In the genomic region with DNA sequence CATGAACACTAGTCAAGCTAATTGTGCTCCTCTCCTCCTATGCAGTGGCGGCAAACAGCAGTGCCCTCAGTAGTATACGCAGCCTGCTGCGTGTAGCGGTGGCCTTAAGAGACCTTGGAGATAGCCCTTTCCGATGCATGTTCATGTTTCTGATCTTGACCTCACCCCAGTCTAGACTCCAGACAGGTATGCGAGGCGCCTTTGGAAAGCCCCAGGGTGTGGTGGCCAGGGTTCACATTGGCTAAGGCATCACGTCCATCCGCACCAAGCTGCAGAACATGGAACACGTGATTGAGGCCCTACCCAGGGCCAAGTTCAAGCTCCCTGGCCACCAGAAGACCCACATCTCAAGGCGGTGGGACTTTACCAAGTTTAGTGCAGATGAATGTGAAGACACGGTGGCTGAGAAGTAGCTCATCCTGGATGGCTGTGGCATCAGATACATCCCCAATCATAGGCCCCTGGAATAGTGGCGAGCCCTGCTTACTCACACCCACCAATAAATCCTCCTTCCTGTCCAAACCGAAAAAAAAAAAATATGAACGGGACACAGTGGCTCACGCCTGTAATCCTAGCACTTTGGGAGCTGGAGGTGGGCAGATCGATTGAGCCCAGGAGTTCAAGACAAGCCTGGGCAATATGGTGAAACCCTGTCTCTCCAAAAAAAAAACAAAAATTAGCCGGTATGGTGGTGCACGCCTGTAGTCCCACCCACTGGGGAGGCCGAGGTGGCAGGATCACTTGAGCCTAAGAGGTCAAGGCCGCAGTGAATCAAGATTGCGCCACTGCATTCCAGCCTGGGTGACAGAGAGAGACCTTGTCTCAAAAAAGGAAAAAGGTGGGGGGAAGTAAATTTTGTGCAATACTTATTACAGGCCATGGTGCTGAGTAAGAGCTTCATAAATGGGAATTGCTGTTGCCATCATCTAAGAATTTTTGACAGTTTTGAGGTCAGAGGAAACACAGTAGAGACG, we compare ENCODE assay signal across 15 cellular contexts. TPM values are rescaled to one million over a fixed set of nuclear protein-coding genes. Genes with fewer than 3 reads are reported as not detected.
DNase-seq lines count a peak whose midpoint lies in the region; ATAC-seq, FAIRE-seq and TF ChIP-seq lines count a peak whose summit lies in the region.
"Had no signal": no experiment of that assay in that cellular context is flagged by ENCODE, and none has a peak within 500 bp of the region (broad histone marks: within the 10 kb centered on the region; RNA-seq: fewer than 3 reads in every experiment).

No MANE protein-coding gene starts in this region.

- no peak for ATAC-seq in HG02938 (IDR thresholded peaks at IDR 0.05; ENCODE audit: unreplicated experiment)
- ATAC-seq in HG03520 (IDR thresholded peaks at IDR 0.05; ENCODE audit: unreplicated experiment): no peak
- no peak for ATAC-seq in GM18505 (IDR thresholded peaks at IDR 0.05; ENCODE audit: unreplicated experiment)

- TF ChIP-seq CTCF in endothelial cell of umbilical vein (IDR thresholded peaks at IDR 0.05; ENCODE audit: extremely low read depth in 1 of 2, insufficient read depth in 1 of 2, low read depth in 1 of 2, low read length in 2 of 2): no peak

- no peak overlapping the region for H4K91ac ChIP-seq in trophoblast cell (ENCODE audit: low read depth, low read length)

- intact Hi-C loops in endothelial cell of umbilical vein (cut with micrococcal nuclease): no loop called here

- no peaks in the 10 kb centered on the region for H4K20me1 ChIP-seq in endothelial cell of umbilical vein (replicated peaks; ENCODE audit: control insufficient read depth, extremely low read depth, insufficient read depth, low read length)

- H2AK5ac ChIP-seq in trophoblast cell (ENCODE audit: low read length): no peak overlapping the region

- no peak overlapping the region for H3K4ac ChIP-seq in trophoblast cell (ENCODE audit: low read depth, low read length)

- H3K36me3 ChIP-seq in endothelial cell of umbilical vein (ENCODE audit: control insufficient read depth in 2 of 2, extremely low read depth in 1 of 2, insufficient read depth in 2 of 2, low read length in 2 of 2): no peaks in the 10 kb centered on the region
- no peaks in the 10 kb centered on the region for H3K36me3 ChIP-seq in trophoblast cell (ENCODE audit: control insufficient read depth in 1 of 2, insufficient read depth in 2 of 2, low read length in 2 of 2)

- FAIRE-seq in endothelial cell of umbilical vein (lab: Jason Lieb, UNC): peak; percentile 58

- H3K27me3 ChIP-seq in endothelial cell of umbilical vein (ENCODE audit: control insufficient read depth in 2 of 2, insufficient read depth in 2 of 2, low read length in 2 of 2) (no peaks in the 10 kb centered on the region), trophoblast cell (ENCODE audit: insufficient read depth, low read length) (no peaks in the 10 kb centered on the region)
- H3K27me3 ChIP-seq: brain microvascular endothelial cell, suprapubic skin had no signal

- no peak overlapping the region for H2AFZ ChIP-seq in endothelial cell of umbilical vein (ENCODE audit: low read depth, low read length)
- no peak overlapping the region for H2AFZ ChIP-seq in trophoblast cell (ENCODE audit: insufficient read depth, low read length, poor library complexity)

- no peaks in the 10 kb centered on the region for H3K79me2 ChIP-seq in endothelial cell of umbilical vein (ENCODE audit: control insufficient read depth, insufficient read depth, low read length)
- no peaks in the 10 kb centered on the region for H3K79me2 ChIP-seq in trophoblast cell (ENCODE audit: control insufficient read depth, insufficient read depth, low read length, poor library complexity)

- no peak overlapping the region for H2BK12ac ChIP-seq in trophoblast cell (ENCODE audit: low read length)

- no peak overlapping the region for H3K18ac ChIP-seq in trophoblast cell (ENCODE audit: low read length)

- TF ChIP-seq POLR2A in endothelial cell of umbilical vein (IDR thresholded peaks at IDR 0.05; ENCODE audit: low read depth, low read length): no peak
- TF ChIP-seq POLR2A in GM18505 (IDR thresholded peaks at IDR 0.05; ENCODE audit: borderline replicate concordance, extremely low read depth, insufficient read depth, insufficient read length): no peak

- H3K9me1 ChIP-seq in endothelial cell of umbilical vein (replicated peaks; ENCODE audit: control insufficient read depth, extremely low read depth, insufficient read depth, low read length): no peaks in the 10 kb centered on the region

- no peak overlapping the region for H3K27ac ChIP-seq in endothelial cell of umbilical vein (ENCODE audit: insufficient read depth, low read depth, low read length)
- no peak overlapping the region for H3K27ac ChIP-seq in trophoblast cell (ENCODE audit: low read depth, low read length)
- H3K27ac ChIP-seq: brain microvascular endothelial cell, suprapubic skin had no signal

- H3K23ac ChIP-seq in trophoblast cell (ENCODE audit: low read length): no peak overlapping the region

- no peak overlapping the region for H4K8ac ChIP-seq in trophoblast cell (ENCODE audit: low read depth, low read length)

- no TSS peak for BruUV-seq in endothelial cell of umbilical vein (replicated peaks; lab: Mats Ljungman, UMichigan)

- CTCF ChIA-PET in endothelial cell of umbilical vein (lab: Charles Lee): interaction anchor here (1.0 to 19.4 kb wide), 7 partner anchors 7 to 194 kb away, joined by 3 to 688 read pairs (median 6); a partner anchor contains a TSS

- H3K9me3 ChIP-seq in endothelial cell of umbilical vein (replicated peaks; ENCODE audit: control insufficient read depth, insufficient read depth, low read length) (no peaks in the 10 kb centered on the region), trophoblast cell (ENCODE audit: insufficient read depth, low read depth, low read length) (peaks cover 1% of the 10 kb centered on the region)
- H3K9me3 ChIP-seq: suprapubic skin had no signal

- POLR2A ChIA-PET in endothelial cell of umbilical vein (lab: Charles Lee): no interaction called here

- no peak overlapping the region for H2BK5ac ChIP-seq in trophoblast cell (ENCODE audit: low read depth, low read length, poor library complexity)

- no peak overlapping the region for H3K4me2 ChIP-seq in endothelial cell of umbilical vein (ENCODE audit: insufficient read depth, low read length)
- no peak overlapping the region for H3K4me2 ChIP-seq in trophoblast cell (ENCODE audit: low read length)
- H3K4me2 ChIP-seq: smooth muscle cell had no signal

- WGBS in trophoblast cell (ENCODE audit: extremely low coverage, insufficient coverage, insufficient read length): no CpG with 5 or more reads among the region's 23 CpGs

- H3K4me3 ChIP-seq in endothelial cell of umbilical vein (replicated peaks in 1 of 3; ENCODE audit: insufficient read depth in 1 of 3, low read depth in 1 of 3, low read length in 3 of 3) (no peak overlapping the region), trophoblast cell (ENCODE audit: low read depth, low read length) (no peak overlapping the region)
- H3K4me3 ChIP-seq: smooth muscle cell, suprapubic skin had no signal

- dilution Hi-C loops in endothelial cell of umbilical vein (cut with MboI; ENCODE audit: extremely low pct_ligation_motif_present, low sequenced_read_pairs): no loop called here

- H3K4me1 ChIP-seq in endothelial cell of umbilical vein (ENCODE audit: control insufficient read depth, extremely low read depth, insufficient read depth, low read length) (peaks cover 3% of the 10 kb centered on the region), trophoblast cell (ENCODE audit: control insufficient read depth in 1 of 2, insufficient read depth in 2 of 2, low read length in 2 of 2) (no peaks in the 10 kb centered on the region)

- H4K12ac ChIP-seq in trophoblast cell (ENCODE audit: low read depth, low read length): no peak overlapping the region

- no peak overlapping the region for H2BK120ac ChIP-seq in trophoblast cell (ENCODE audit: insufficient read depth, low read length, poor library complexity)

- no peak overlapping the region for H3K14ac ChIP-seq in trophoblast cell (ENCODE audit: low read length)

- DNase-seq in HCEC 1CT (peak; percentile 36), NOMO-1 treated with dmso at 0.1 percent for 144 hours (lab: John Stamatoyannopoulos, UW; ENCODE audit: unreplicated experiment) (peak; percentile 78), endothelial cell of umbilical vein (ENCODE audit: low read depth, low spot score) (no peak), trophoblast cell (peak; percentile 98 to 99), mucosa of gallbladder (ENCODE audit: low spot score) (no peak)
- DNase-seq: activated CD4-positive, alpha-beta memory T cell treated with anti-CD3 and anti-CD28 coated beads, Interleukin-2, amount 10 ng/mL, durations not matched to agents 7 days and 5 days; activated effector memory CD4-positive, alpha-beta T cell treated with Interleukin-2 at 50 U/mL for 16 hours; brain microvascular endothelial cell; Kasumi-1 had no signal

- H3K9ac ChIP-seq in endothelial cell of umbilical vein (replicated peaks; ENCODE audit: extremely low read depth, insufficient read depth, low read length) (no peak overlapping the region), trophoblast cell (ENCODE audit: low read length) (no peak overlapping the region)

- H3K79me1 ChIP-seq in trophoblast cell (ENCODE audit: low read length): no peaks in the 10 kb centered on the region

RNA-seq across cellular contexts. Expression of a gene that starts 12.4 kb away (rescaled TPM):
- total RNA-seq in endothelial cell of umbilical vein (not detected in 2 replicates), mucosa of gallbladder (47.4 TPM)
- polyA plus RNA-seq in endothelial cell of umbilical vein: 0.04 and 0.08 TPM in 2 replicates
- not detected in 2 replicates for polyA plus RNA-seq in endothelial cell of umbilical vein (2011; cell fraction: cytosol; rRNA removed)
- polyA plus RNA-seq in endothelial cell of umbilical vein (2011; cell fraction: nucleus; rRNA removed): 0.10 TPM in 1 of 2 replicates, not detected in the other
- polyA plus RNA-seq in endothelial cell of umbilical vein (2012): not detected in 2 replicates
- polyA minus RNA-seq in endothelial cell of umbilical vein: not detected in 2 replicates
- not detected for polyA minus RNA-seq in endothelial cell of umbilical vein (2011; cell fraction: cytosol; rRNA and poly(A)+ RNA removed)
- polyA minus RNA-seq in endothelial cell of umbilical vein (2011; cell fraction: nucleus; rRNA and poly(A)+ RNA removed): not detected in 2 replicates
- 1.4 and 1.7 TPM in 2 replicates for polyA plus RNA-seq in trophoblast cell (2013)
- total RNA-seq: activated CD4-positive, alpha-beta memory T cell treated with anti-CD3 and anti-CD28 coated beads, Interleukin-2, amount 10 ng/mL, durations not matched to agents 7 days and 5 days had no signal
- polyA plus RNA-seq: neural cell had no signal

RNA-seq across cellular contexts. Expression of a gene that starts 16.8 kb away (rescaled TPM):
- 24.0 and 26.9 TPM in 2 replicates for total RNA-seq in endothelial cell of umbilical vein
- polyA plus RNA-seq in endothelial cell of umbilical vein: 11.0 and 15.3 TPM in 2 replicates
- polyA plus RNA-seq in endothelial cell of umbilical vein (2011; cell fraction: cytosol; rRNA removed): 7.2 and 9.0 TPM in 2 replicates
- polyA plus RNA-seq in endothelial cell of umbilical vein (2011; cell fraction: nucleus; rRNA removed): 9.7 and 11.6 TPM in 2 replicates
- polyA plus RNA-seq in endothelial cell of umbilical vein (2012): 10.4 and 17.2 TPM in 2 replicates
- polyA minus RNA-seq in endothelial cell of umbilical vein: 4.7 and 10.4 TPM in 2 replicates
- polyA minus RNA-seq in endothelial cell of umbilical vein (2011; cell fraction: cytosol; rRNA and poly(A)+ RNA removed): 17.0 TPM
- 5.7 and 7.2 TPM in 2 replicates for polyA minus RNA-seq in endothelial cell of umbilical vein (2011; cell fraction: nucleus; rRNA and poly(A)+ RNA removed)
- 1.7 and 2.0 TPM in 2 replicates for polyA plus RNA-seq in trophoblast cell (2013)
- total RNA-seq in mucosa of gallbladder: 44.3 TPM

RNA-seq across cellular contexts. Expression of a gene that starts 43.6 kb away (rescaled TPM):
- total RNA-seq in endothelial cell of umbilical vein (28.5 and 29.0 TPM in 2 replicates), mucosa of gallbladder (75.9 TPM)
- polyA plus RNA-seq in endothelial cell of umbilical vein: 23.9 and 32.5 TPM in 2 replicates
- polyA plus RNA-seq in endothelial cell of umbilical vein (2011; cell fraction: cytosol; rRNA removed): 10.3 and 16.7 TPM in 2 replicates
- 38.1 and 38.2 TPM in 2 replicates for polyA plus RNA-seq in endothelial cell of umbilical vein (2011; cell fraction: nucleus; rRNA removed)
- polyA plus RNA-seq in endothelial cell of umbilical vein (2012): 15.7 and 30.3 TPM in 2 replicates
- 7.8 and 9.4 TPM in 2 replicates for polyA minus RNA-seq in endothelial cell of umbilical vein
- polyA minus RNA-seq in endothelial cell of umbilical vein (2011; cell fraction: cytosol; rRNA and poly(A)+ RNA removed): not detected
- polyA minus RNA-seq in endothelial cell of umbilical vein (2011; cell fraction: nucleus; rRNA and poly(A)+ RNA removed): 5.0 and 12.7 TPM in 2 replicates
- polyA plus RNA-seq in trophoblast cell (2013): 33.0 and 36.2 TPM in 2 replicates
- total RNA-seq: activated CD4-positive, alpha-beta memory T cell treated with anti-CD3 and anti-CD28 coated beads, Interleukin-2, amount 10 ng/mL, durations not matched to agents 7 days and 5 days had no signal

Comparison
In these comparisons a context has a peak if more than half of its experiments do, and no peak if none do; other contexts are left out.
1. DNase-seq: peak in HCEC 1CT (single experiment), NOMO-1 treated with dmso at 0.1 percent for 144 hours (single experiment) and trophoblast cell (2 of 2); none in endothelial cell of umbilical vein (single experiment) and mucosa of gallbladder (single experiment).
2. RNA of a gene that starts 12.4 kb away (total RNA-seq): 47.4 TPM in mucosa of gallbladder (single experiment); not detected in endothelial cell of umbilical vein; every median in the first group is over 10 times any median in the second.